8 cellular contexts compared by ENCODE assay signal in genomic region chr2:241702155-241702404, GRCh38. TPM values are rescaled to one million over a fixed set of nuclear protein-coding genes. Genes with fewer than 3 reads are reported as not detected.
DNase-seq lines count a peak whose midpoint lies in the region; ATAC-seq, FAIRE-seq and TF ChIP-seq lines count a peak whose summit lies in the region.

No MANE protein-coding gene starts in this region.

- WGBS in pancreas, 2 donors: 0% methylated on average over 7 to 40 of the region's 40 CpGs

- TF ChIP-seq CTCF in WI38 (IDR thresholded peaks at IDR 0.05; ENCODE audit: low read depth, low read length) (no peak), pancreas (IDR thresholded peaks at IDR 0.05) (no peak)

- H3K36me3 ChIP-seq in pancreas: peaks cover 0 to 13% (median 0%) of the 10 kb centered on the region in 3 donors

- H3K27ac ChIP-seq in pancreas: peak overlapping the region; percentile 92 to 100 (median 98)

- DNase-seq in NCI-H2227 treated with DMSO at 0.1 percent for 48 hours (lab: John Stamatoyannopoulos, UW) (peak; percentile 69), NCI-H2227 (lab: John Stamatoyannopoulos, UW; ENCODE audit: unreplicated experiment) (no peak), pancreas (peak in 1 of 6 donors; percentile 96), urothelium cell line (ENCODE audit: low spot score) (peak; percentile 88)
- peak; percentile 81 for DNase-seq in effector CD8-positive, alpha-beta T cell (lab: John Stamatoyannopoulos, UW)
- no peak for DNase-seq in central memory CD4-positive, alpha-beta T cell

- FAIRE-seq in pancreas (lab: Jason Lieb, UNC): no peak
- FAIRE-seq in urothelium cell line (lab: Jason Lieb, UNC): no peak

- ATAC-seq in pancreas: no peak
- ATAC-seq in HG02938 (IDR thresholded peaks at IDR 0.05; ENCODE audit: unreplicated experiment): no peak

- H3K4me1 ChIP-seq in pancreas: peaks cover 4 to 10% (median 6%) of the 10 kb centered on the region in 3 donors

- intact Hi-C loops in pancreas (cut with DNase I): no loop called here

- H3K4me3 ChIP-seq in WI38 (ENCODE audit: low read depth, low read length): peak overlapping the region; percentile 78
- H3K4me3 ChIP-seq in pancreas: peak overlapping the region; percentile 77 to 87 (median 80)

- H3K27me3 ChIP-seq in pancreas: no peaks in the 10 kb centered on the region

- H3K9me3 ChIP-seq in pancreas: no peaks in the 10 kb centered on the region

RNA-seq across cellular contexts. Expression of gene ING5, which starts 0.2 kb away (rescaled TPM):
- 10 to 100 TPM; 14.1 to 28.1 (median 20.7) TPM for total RNA-seq in pancreas
- 10 to 100 TPM; 42.8 to 63.9 TPM for polyA plus RNA-seq in pancreas

RNA-seq across cellular contexts. Expression of gene DTYMK, which starts 15.5 kb away (rescaled TPM):
- 1 to 10 TPM; 3.7 to 9.4 (median 7.0) TPM for total RNA-seq in pancreas
- polyA plus RNA-seq in pancreas: 10 to 100 TPM in 1 of 2 donors, 1 to 10 TPM in 1; 9.8 to 11.0 TPM

RNA-seq across cellular contexts. Expression of gene D2HGDH, which starts 32.4 kb away (rescaled TPM):
- total RNA-seq in pancreas: 10 to 100 TPM; 14.9 to 30.5 (median 20.6) TPM
- 100 to 1,000 TPM in 1 of 2 donors, 10 to 100 TPM in 1; 93.1 to 116 TPM for polyA plus RNA-seq in pancreas

Comparison
In these comparisons a context has a peak if more than half of its experiments do, and no peak if none do; other contexts are left out.
1. DNase-seq: peak in NCI-H2227 treated with DMSO at 0.1 percent for 48 hours (single experiment), effector CD8-positive, alpha-beta T cell (single experiment) and urothelium cell line (single experiment); none in NCI-H2227 (single experiment) and central memory CD4-positive, alpha-beta T cell (single experiment).